In genomic region chr18:31401156-31402025, GRCh38 we compare ENCODE assay signal across 24 cellular contexts. TPM values are rescaled to one million over a fixed set of nuclear protein-coding genes. Genes with fewer than 3 reads are reported as not detected.
DNase-seq lines count a peak whose midpoint lies in the region; FAIRE-seq and TF ChIP-seq lines count a peak whose summit lies in the region.
"Had no signal": no experiment of that assay in that cellular context is flagged by ENCODE, and none has a peak within 500 bp of the region (broad histone marks: within the 10 kb centered on the region; RNA-seq: fewer than 3 reads in every experiment).

No MANE protein-coding gene starts in this region.

- 9 to 38% (median 23%) methylated on average over 6 of the region's 6 CpGs for WGBS in small intestine, 3 donors

- peaks cover 3 to 4% of the 10 kb centered on the region in 2 donors for H3K4me1 ChIP-seq in small intestine (ENCODE audit: control insufficient read depth in 2 of 2, insufficient read depth in 1 of 2, low read depth in 1 of 2, low read length in 1 of 2)
- H3K4me1 ChIP-seq: adrenal gland had no signal

- TF ChIP-seq CTCF in VCaP (conservative IDR thresholded peaks at IDR 0.05): no peak

- no peaks in the 10 kb centered on the region for H3K27me3 ChIP-seq in small intestine (ENCODE audit: control insufficient read depth in 2 of 2, insufficient read depth in 2 of 2, low read length in 2 of 2)
- H3K27me3 ChIP-seq: adrenal gland, esophagus squamous epithelium, spleen had no signal

- H3K4me3 ChIP-seq in small intestine (ENCODE audit: low read depth in 1 of 2, low read length in 2 of 2): no peak overlapping the region
- H3K4me3 ChIP-seq: adrenal gland, coronary artery, esophagus squamous epithelium, spleen had no signal

- DNase-seq in DMS53 treated with DMSO at 0.1 percent for 48 hours (lab: John Stamatoyannopoulos, UW; ENCODE audit: unreplicated experiment) (peak; percentile 62), left kidney (ENCODE audit: low read depth, low spot score) (peak; percentile 36), small intestine (peak; percentile 91), hepatic stellate cell (ENCODE audit: low spot score) (no peak)
- no peak for DNase-seq in central memory CD4-positive, alpha-beta T cell
- no peak for DNase-seq in activated naive CD4-positive, alpha-beta T cell treated with Interleukin-2 at 50 U/mL for 16 hours
- DNase-seq: activated CD4-positive, CD25-positive, alpha-beta regulatory T cell treated with anti-CD3 and anti-CD28 coated beads, Interleukin-2, amount 50 U/mL, for 72 hours; activated naive CD4-positive, alpha-beta T cell; activated T-cell treated with anti-CD3 and anti-CD28 coated beads, Interleukin-2, amount 50 U/mL, for 24 hours; adrenal gland; endodermal cell; esophagus squamous epithelium; hypothalamus; NCI-H1105 treated with DMSO at 0.1 percent for 48 hours; NCI-H345; NK-92 treated with Interleukin-12 subunit alpha and Interleukin-12 subunit beta, amount 100 ng/mL, for 24 hours; spleen; stimulated activated CD4-positive, alpha-beta T cell treated with anti-CD3 and anti-CD28 coated beads, Interleukin-2, amount 100 ng/mL, for 48 hours; T-cell had no signal

- H3K27ac ChIP-seq in VCaP (peak overlapping the region; percentile 55), small intestine (ENCODE audit: low read depth in 1 of 2, low read length in 1 of 2) (no peak overlapping the region)
- H3K27ac ChIP-seq: adrenal gland, coronary artery, esophagus squamous epithelium, spleen had no signal

- H3K36me3 ChIP-seq in small intestine (ENCODE audit: control insufficient read depth in 2 of 2, insufficient read depth in 2 of 2, low read length in 2 of 2): no peaks in the 10 kb centered on the region
- H3K36me3 ChIP-seq: adrenal gland, esophagus squamous epithelium, spleen had no signal

- FAIRE-seq in small intestine (lab: Jason Lieb, UNC): peak; percentile 70
- FAIRE-seq: TTC549 had no signal

- no peaks in the 10 kb centered on the region for H3K9me3 ChIP-seq in small intestine (ENCODE audit: control insufficient read depth, low read depth)
- H3K9me3 ChIP-seq: adrenal gland, esophagus squamous epithelium, spleen had no signal

RNA-seq across cellular contexts. Expression of gene DSG4, which starts 24.8 kb away (rescaled TPM):
- polyA plus RNA-seq in small intestine: under 1 TPM in 1 of 3 donors, not detected in 2; 0.28 TPM
- polyA plus RNA-seq: adrenal gland, CD14-positive monocyte, IgD-negative memory B cell, spleen had no signal

RNA-seq across cellular contexts. Expression of gene DSG3, which starts 46.1 kb away (rescaled TPM):
- polyA plus RNA-seq in small intestine: 1 to 10 TPM in 1 of 3 donors, under 1 TPM in 2; 0.27 to 2.5 (median 0.67) TPM
- polyA plus RNA-seq: CD14-positive monocyte had no signal

Comparison
In these comparisons a context has a peak if more than half of its experiments do, and no peak if none do; other contexts are left out.
1. DNase-seq: peak in DMS53 treated with DMSO at 0.1 percent for 48 hours (single experiment), left kidney (single experiment) and small intestine (single experiment); none in central memory CD4-positive, alpha-beta T cell (single experiment), hepatic stellate cell (single experiment) and activated naive CD4-positive, alpha-beta T cell treated with Interleukin-2 at 50 U/mL for 16 hours (single experiment).